ENCODE assay signal across 18 cellular contexts in genomic region chr13:99722419-99722818, GRCh38.
"Had no signal": no experiment of that assay in that cellular context is flagged by ENCODE, and none has a peak within 500 bp of the region (broad histone marks: within the 10 kb centered on the region; RNA-seq: fewer than 3 reads in every experiment).

No MANE protein-coding gene starts in this region.

- H3K36me3 Mint-ChIP-seq: activated naive CD4-positive, alpha-beta T cell treated with anti-CD3 and anti-CD28 coated beads, Interleukin-2, amount 50 U/mL, for 72 hours had no signal

- H3K79me2 ChIP-seq: parathyroid adenoma had no signal

- H3K27ac Mint-ChIP-seq: activated CD4-positive, alpha-beta T cell treated with anti-CD3 and anti-CD28 coated beads for 36 hours; activated naive CD4-positive, alpha-beta T cell treated with anti-CD3 and anti-CD28 coated beads, Interleukin-2, amount 50 U/mL, for 72 hours; activated T-helper 1 cell treated with anti-CD3 and anti-CD28 coated beads, Interleukin-12 subunit alpha, Interleukin-12 subunit beta, Interleukin-2, Interleukin-4 antibody, amounts not matched to agents 30 ng/mL and 10 ng/mL and 1 ng/mL, durations not matched to agents 14 hours and 24 hours and 36 hours; stimulated activated memory B cell treated with anti-CD40 and anti-IgM and Interleukin-4, amounts not matched to agents 10 μg/mL and 1 μg/mL and 100 μg/mL, for 72 hours; T-helper 2 cell treated with Interferon-gamma antibody and Interleukin-4, amounts not matched to agents 5 μg/mL and 100 μg/mL, for 36 hours had no signal

- H3K27ac ChIP-seq: adrenal gland, foreskin keratinocyte, parathyroid adenoma, sigmoid colon, spleen, testis, upper lobe of right lung had no signal

- H3K9ac ChIP-seq: parathyroid adenoma had no signal

- H3K4me3 ChIP-seq: adrenal gland, sigmoid colon, spleen, testis, upper lobe of right lung had no signal

- H3K4me1 Mint-ChIP-seq: activated CD4-positive, alpha-beta T cell treated with anti-CD3 and anti-CD28 coated beads for 36 hours had no signal

- H3K27me3 ChIP-seq: adrenal gland, foreskin keratinocyte, sigmoid colon, spleen, testis, upper lobe of right lung had no signal

- H3K9me3 Mint-ChIP-seq: activated naive CD4-positive, alpha-beta T cell treated with anti-CD3 and anti-CD28 coated beads, Interleukin-2, amount 50 U/mL, for 72 hours; activated T-helper 1 cell treated with anti-CD3 and anti-CD28 coated beads, Interleukin-12 subunit alpha, Interleukin-12 subunit beta, Interleukin-2, Interleukin-4 antibody, amounts not matched to agents 30 ng/mL and 10 ng/mL and 1 ng/mL, durations not matched to agents 14 hours and 24 hours and 36 hours; stimulated activated memory B cell treated with anti-CD40 and anti-IgM and Interleukin-4, amounts not matched to agents 10 μg/mL and 1 μg/mL and 100 μg/mL, for 72 hours; T-helper 2 cell treated with Interferon-gamma antibody and Interleukin-4, amounts not matched to agents 5 μg/mL and 100 μg/mL, for 36 hours had no signal

- H3K4me3 Mint-ChIP-seq: activated CD4-positive, alpha-beta T cell treated with anti-CD3 and anti-CD28 coated beads for 36 hours; activated T-helper 1 cell treated with anti-CD3 and anti-CD28 coated beads, Interleukin-12 subunit alpha, Interleukin-12 subunit beta, Interleukin-2, Interleukin-4 antibody, amounts not matched to agents 30 ng/mL and 10 ng/mL and 1 ng/mL, durations not matched to agents 14 hours and 24 hours and 36 hours; stimulated activated memory B cell treated with anti-CD40 and anti-IgM and Interleukin-4, amounts not matched to agents 10 μg/mL and 1 μg/mL and 100 μg/mL, for 72 hours; T-helper 2 cell treated with Interferon-gamma antibody and Interleukin-4, amounts not matched to agents 5 μg/mL and 100 μg/mL, for 36 hours had no signal

- H3K36me3 ChIP-seq: adrenal gland, sigmoid colon, spleen, upper lobe of right lung had no signal

- ATAC-seq: activated CD4-positive, alpha-beta T cell treated with anti-CD3 and anti-CD28 coated beads for 36 hours; activated naive CD4-positive, alpha-beta T cell treated with anti-CD3 and anti-CD28 coated beads, Interleukin-2, amount 50 U/mL, for 72 hours; foreskin keratinocyte; stimulated activated memory B cell treated with anti-CD40 and anti-IgM and Interleukin-4, amounts not matched to agents 10 μg/mL and 1 μg/mL and 100 μg/mL, for 72 hours; upper lobe of right lung had no signal

- H3K9me3 ChIP-seq: adrenal gland, sigmoid colon, spleen, testis, upper lobe of right lung had no signal

- H3K27me3 Mint-ChIP-seq: activated CD4-positive, alpha-beta T cell treated with anti-CD3 and anti-CD28 coated beads for 36 hours; stimulated activated memory B cell treated with anti-CD40 and anti-IgM and Interleukin-4, amounts not matched to agents 10 μg/mL and 1 μg/mL and 100 μg/mL, for 72 hours had no signal

- H3K4me1 ChIP-seq: adrenal gland, foreskin keratinocyte, parathyroid adenoma, sigmoid colon, spleen, testis, upper lobe of right lung had no signal

- H2AFZ ChIP-seq: parathyroid adenoma had no signal

- DNase-seq: activated CD4-positive, alpha-beta T cell treated with anti-CD3 and anti-CD28 coated beads for 36 hours; activated CD4-positive, alpha-beta T cell treated with anti-CD3 and anti-CD28 coated beads, Interleukin-2, amount 50 U/mL, for 48 hours; activated gamma-delta T cell treated with Interleukin-2 at 50 U/mL for 16 hours; adrenal gland; foreskin keratinocyte; hypothalamus; kidney; midbrain; sigmoid colon; spleen; stimulated activated CD4-positive, alpha-beta T cell treated with anti-CD3 and anti-CD28 coated beads, Interleukin-4, amount 100 ng/mL, for 4 hours; testis; upper lobe of right lung had no signal
